ENCODE assay signal across 1 cellular context in the genomic region with DNA sequence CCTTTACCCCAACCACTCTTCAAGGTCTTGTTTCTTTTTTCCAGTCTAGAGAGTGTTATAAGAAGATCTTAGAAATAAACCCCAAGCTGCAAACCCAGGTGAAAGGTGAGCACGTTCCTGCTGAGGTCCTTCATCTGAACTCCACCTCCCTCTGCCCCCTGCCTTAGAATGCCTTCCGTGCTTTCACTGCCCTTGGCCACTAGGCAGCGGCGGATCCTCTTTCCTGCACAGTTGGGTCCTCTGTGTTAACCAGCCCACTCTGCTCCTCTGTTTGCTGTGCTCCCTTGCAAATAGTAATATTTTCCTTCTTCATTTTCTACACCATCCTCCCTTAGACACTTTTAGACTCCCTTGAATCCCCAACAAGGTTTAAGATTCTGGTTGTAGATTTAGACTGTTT.
TF ChIP-seq lines count a peak whose summit lies in the region.

No MANE protein-coding gene starts in this region.

TF ChIP-seq in WTC11, 78 proteins besides CTCF, POLR2A, EP300 and RAD21:
- TF ChIP-seq, protein P1, sequence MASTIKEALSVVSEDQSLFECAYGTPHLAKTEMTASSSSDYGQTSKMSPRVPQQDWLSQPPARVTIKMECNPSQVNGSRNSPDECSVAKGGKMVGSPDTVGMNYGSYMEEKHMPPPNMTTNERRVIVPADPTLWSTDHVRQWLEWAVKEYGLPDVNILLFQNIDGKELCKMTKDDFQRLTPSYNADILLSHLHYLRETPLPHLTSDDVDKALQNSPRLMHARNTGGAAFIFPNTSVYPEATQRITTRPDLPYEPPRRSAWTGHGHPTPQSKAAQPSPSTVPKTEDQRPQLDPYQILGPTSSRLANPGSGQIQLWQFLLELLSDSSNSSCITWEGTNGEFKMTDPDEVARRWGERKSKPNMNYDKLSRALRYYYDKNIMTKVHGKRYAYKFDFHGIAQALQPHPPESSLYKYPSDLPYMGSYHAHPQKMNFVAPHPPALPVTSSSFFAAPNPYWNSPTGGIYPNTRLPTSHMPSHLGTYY (CRISPR knock-in tag; IDR thresholded peaks at IDR 0.05): no peak
- TF ChIP-seq SOX15 (CRISPR knock-in tag; IDR thresholded peaks at IDR 0.05) (no peak), HMGA2 (CRISPR knock-in tag; IDR thresholded peaks at IDR 0.05) (no peak), SMAD3 (CRISPR knock-in tag; IDR thresholded peaks at IDR 0.05; ENCODE audit: borderline replicate concordance) (no peak), ZNF232 (CRISPR knock-in tag; IDR thresholded peaks at IDR 0.05) (no peak), ESRRA (CRISPR knock-in tag; IDR thresholded peaks at IDR 0.05; ENCODE audit: borderline replicate concordance) (no peak), GABPB1 (CRISPR knock-in tag; IDR thresholded peaks at IDR 0.05) (no peak), ZNF416 (CRISPR knock-in tag; IDR thresholded peaks at IDR 0.05) (no peak), KAT7 (CRISPR knock-in tag; IDR thresholded peaks at IDR 0.05; ENCODE audit: borderline replicate concordance) (no peak), FOXP1 (CRISPR knock-in tag; IDR thresholded peaks at IDR 0.05; ENCODE audit: borderline replicate concordance) (no peak), NR2C2 (CRISPR knock-in tag; IDR thresholded peaks at IDR 0.05) (no peak), ATF6 (CRISPR knock-in tag; IDR thresholded peaks at IDR 0.05) (no peak), IRF2 (CRISPR knock-in tag; IDR thresholded peaks at IDR 0.05; ENCODE audit: borderline replicate concordance, low read depth) (no peak), ZNF512 (CRISPR knock-in tag; IDR thresholded peaks at IDR 0.05; ENCODE audit: borderline replicate concordance) (no peak), SMAD4 (CRISPR knock-in tag; IDR thresholded peaks at IDR 0.05) (no peak)
- TF ChIP-seq, protein P2, sequence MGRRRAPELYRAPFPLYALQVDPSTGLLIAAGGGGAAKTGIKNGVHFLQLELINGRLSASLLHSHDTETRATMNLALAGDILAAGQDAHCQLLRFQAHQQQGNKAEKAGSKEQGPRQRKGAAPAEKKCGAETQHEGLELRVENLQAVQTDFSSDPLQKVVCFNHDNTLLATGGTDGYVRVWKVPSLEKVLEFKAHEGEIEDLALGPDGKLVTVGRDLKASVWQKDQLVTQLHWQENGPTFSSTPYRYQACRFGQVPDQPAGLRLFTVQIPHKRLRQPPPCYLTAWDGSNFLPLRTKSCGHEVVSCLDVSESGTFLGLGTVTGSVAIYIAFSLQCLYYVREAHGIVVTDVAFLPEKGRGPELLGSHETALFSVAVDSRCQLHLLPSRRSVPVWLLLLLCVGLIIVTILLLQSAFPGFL (CRISPR knock-in tag; IDR thresholded peaks at IDR 0.05; ENCODE audit: borderline replicate concordance): no peak
- TF ChIP-seq, protein P3, sequence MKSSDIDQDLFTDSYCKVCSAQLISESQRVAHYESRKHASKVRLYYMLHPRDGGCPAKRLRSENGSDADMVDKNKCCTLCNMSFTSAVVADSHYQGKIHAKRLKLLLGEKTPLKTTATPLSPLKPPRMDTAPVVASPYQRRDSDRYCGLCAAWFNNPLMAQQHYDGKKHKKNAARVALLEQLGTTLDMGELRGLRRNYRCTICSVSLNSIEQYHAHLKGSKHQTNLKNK (CRISPR knock-in tag; IDR thresholded peaks at IDR 0.05): no peak
- TF ChIP-seq, protein P4, sequence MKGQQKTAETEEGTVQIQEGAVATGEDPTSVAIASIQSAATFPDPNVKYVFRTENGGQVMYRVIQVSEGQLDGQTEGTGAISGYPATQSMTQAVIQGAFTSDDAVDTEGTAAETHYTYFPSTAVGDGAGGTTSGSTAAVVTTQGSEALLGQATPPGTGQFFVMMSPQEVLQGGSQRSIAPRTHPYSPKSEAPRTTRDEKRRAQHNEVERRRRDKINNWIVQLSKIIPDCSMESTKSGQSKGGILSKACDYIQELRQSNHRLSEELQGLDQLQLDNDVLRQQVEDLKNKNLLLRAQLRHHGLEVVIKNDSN (CRISPR knock-in tag; IDR thresholded peaks at IDR 0.05): no peak
- TF ChIP-seq, protein P5, sequence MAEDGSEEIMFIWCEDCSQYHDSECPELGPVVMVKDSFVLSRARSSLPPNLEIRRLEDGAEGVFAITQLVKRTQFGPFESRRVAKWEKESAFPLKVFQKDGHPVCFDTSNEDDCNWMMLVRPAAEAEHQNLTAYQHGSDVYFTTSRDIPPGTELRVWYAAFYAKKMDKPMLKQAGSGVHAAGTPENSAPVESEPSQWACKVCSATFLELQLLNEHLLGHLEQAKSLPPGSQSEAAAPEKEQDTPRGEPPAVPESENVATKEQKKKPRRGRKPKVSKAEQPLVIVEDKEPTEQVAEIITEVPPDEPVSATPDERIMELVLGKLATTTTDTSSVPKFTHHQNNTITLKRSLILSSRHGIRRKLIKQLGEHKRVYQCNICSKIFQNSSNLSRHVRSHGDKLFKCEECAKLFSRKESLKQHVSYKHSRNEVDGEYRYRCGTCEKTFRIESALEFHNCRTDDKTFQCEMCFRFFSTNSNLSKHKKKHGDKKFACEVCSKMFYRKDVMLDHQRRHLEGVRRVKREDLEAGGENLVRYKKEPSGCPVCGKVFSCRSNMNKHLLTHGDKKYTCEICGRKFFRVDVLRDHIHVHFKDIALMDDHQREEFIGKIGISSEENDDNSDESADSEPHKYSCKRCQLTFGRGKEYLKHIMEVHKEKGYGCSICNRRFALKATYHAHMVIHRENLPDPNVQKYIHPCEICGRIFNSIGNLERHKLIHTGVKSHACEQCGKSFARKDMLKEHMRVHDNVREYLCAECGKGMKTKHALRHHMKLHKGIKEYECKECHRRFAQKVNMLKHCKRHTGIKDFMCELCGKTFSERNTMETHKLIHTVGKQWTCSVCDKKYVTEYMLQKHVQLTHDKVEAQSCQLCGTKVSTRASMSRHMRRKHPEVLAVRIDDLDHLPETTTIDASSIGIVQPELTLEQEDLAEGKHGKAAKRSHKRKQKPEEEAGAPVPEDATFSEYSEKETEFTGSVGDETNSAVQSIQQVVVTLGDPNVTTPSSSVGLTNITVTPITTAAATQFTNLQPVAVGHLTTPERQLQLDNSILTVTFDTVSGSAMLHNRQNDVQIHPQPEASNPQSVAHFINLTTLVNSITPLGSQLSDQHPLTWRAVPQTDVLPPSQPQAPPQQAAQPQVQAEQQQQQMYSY (CRISPR knock-in tag; IDR thresholded peaks at IDR 0.05): no peak
